ENCODE assay signal across 15 cellular contexts in the genomic region with DNA sequence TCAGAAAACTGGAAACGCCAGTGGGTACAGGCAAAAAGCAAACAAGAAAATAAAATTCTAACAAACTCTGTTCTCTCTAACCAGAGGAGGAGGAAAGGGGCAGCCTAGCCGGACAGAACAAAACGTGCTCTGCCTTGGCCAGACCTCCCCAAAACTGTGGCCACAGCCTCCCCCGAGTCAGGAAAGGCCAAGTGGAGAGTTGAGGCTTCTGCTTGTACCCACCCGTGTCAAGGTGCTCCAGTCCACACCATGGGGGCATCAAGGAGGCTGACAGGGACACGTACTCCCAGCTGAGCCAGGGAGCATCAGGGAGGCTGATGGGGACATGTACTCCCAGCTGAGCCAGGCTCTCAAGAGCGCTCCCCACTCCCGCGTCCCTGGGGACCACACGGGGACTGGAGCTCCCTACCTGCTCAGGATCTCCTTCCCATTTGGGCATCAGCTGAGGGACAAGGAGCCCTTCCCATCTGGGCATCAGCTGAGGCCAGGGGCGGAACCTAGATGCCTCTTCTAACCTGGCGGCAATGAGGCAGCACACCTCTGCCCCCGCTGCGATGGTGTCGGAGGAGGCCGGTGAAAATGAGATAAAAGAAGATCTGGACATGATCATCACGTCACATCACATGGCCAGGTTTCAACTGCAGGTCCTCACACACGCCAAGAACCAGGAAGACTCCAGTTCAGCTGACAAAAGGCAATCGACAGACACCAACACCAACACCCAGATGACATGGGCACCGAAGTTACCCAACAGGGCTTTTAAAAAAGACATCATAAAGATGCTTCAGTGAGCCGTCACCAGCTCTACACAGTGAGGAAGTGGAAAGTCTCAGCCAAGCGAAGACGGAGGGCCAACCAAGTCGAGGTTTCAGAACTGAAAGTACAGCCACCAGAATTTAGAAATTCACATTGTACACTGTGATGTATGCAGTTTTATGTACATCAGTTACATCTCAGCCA.
DNase-seq lines count a peak whose midpoint lies in the region; ATAC-seq and TF ChIP-seq lines count a peak whose summit lies in the region.
"Had no signal": no experiment of that assay in that cellular context is flagged by ENCODE, and none has a peak within 500 bp of the region (broad histone marks: within the 10 kb centered on the region; RNA-seq: fewer than 3 reads in every experiment).

No MANE protein-coding gene starts in this region.

- H3K4me1 ChIP-seq in spleen (peaks cover 0 to 14% (median 1%) of the 10 kb centered on the region in 6 donors), lower lobe of right lung (peaks cover 11% of the 10 kb centered on the region), left ventricle myocardium inferior (peaks cover under 1% of the 10 kb centered on the region)
- H3K4me1 ChIP-seq: esophagus squamous epithelium had no signal

- TF ChIP-seq CTCF in spleen (IDR thresholded peaks at IDR 0.05 in 8 of 11, conservative IDR thresholded peaks at IDR 0.05 in 3 of 11) (no peak), lower lobe of right lung (IDR thresholded peaks at IDR 0.05) (no peak), left ventricle myocardium inferior (IDR thresholded peaks at IDR 0.05; ENCODE audit: borderline replicate concordance) (no peak)

- 80 to 83% (median 81%) methylated on average over 23 to 24 of the region's 24 CpGs for WGBS in spleen, 5 donors

- H3K27ac Mint-ChIP-seq in activated CD4-positive, alpha-beta T cell treated with anti-CD3 and anti-CD28 coated beads, Interleukin-2, amount 10 ng/mL, durations not matched to agents 24 days and 14 days: peak overlapping the region; percentile 38
- H3K27ac Mint-ChIP-seq in activated T-helper 2 cell treated with anti-CD3 and anti-CD28 coated beads, Interferon-gamma antibody, Interleukin-2, Interleukin-4, amounts not matched to agents 10 μg/mL and 5 μg/mL and 100 μg/mL, durations not matched to agents 14 hours and 24 hours and 36 hours: peak overlapping the region; percentile 50
- H3K27ac Mint-ChIP-seq: dendritic cell treated with granulocyte-macrophage colony-stimulating factor and Interleukin-4, amounts not matched to agents 40 ng/mL and 50 ng/mL, for 4 days had no signal

- peaks cover 2% of the 10 kb centered on the region for H3K36me3 Mint-ChIP-seq in activated CD4-positive, alpha-beta T cell treated with anti-CD3 and anti-CD28 coated beads, Interleukin-2, amount 10 ng/mL, durations not matched to agents 24 days and 14 days (ENCODE audit: low read depth)
- H3K36me3 Mint-ChIP-seq in activated T-helper 2 cell treated with anti-CD3 and anti-CD28 coated beads, Interferon-gamma antibody, Interleukin-2, Interleukin-4, amounts not matched to agents 10 μg/mL and 5 μg/mL and 100 μg/mL, durations not matched to agents 14 hours and 24 hours and 36 hours (ENCODE audit: low read depth): no peaks in the 10 kb centered on the region

- no peaks in the 10 kb centered on the region for H3K9me3 Mint-ChIP-seq in activated CD4-positive, alpha-beta T cell treated with anti-CD3 and anti-CD28 coated beads, Interleukin-2, amount 10 ng/mL, durations not matched to agents 24 days and 14 days
- no peaks in the 10 kb centered on the region for H3K9me3 Mint-ChIP-seq in activated T-helper 2 cell treated with anti-CD3 and anti-CD28 coated beads, Interferon-gamma antibody, Interleukin-2, Interleukin-4, amounts not matched to agents 10 μg/mL and 5 μg/mL and 100 μg/mL, durations not matched to agents 14 hours and 24 hours and 36 hours
- H3K9me3 Mint-ChIP-seq: nephron had no signal

- DNase-seq in activated CD4-positive, alpha-beta T cell treated with anti-CD3 and anti-CD28 coated beads, Interleukin-2, amount 10 ng/mL, durations not matched to agents 24 days and 14 days: peak; percentile 77
- DNase-seq in activated CD4-positive, alpha-beta T cell treated with anti-CD3 and anti-CD28 coated beads, Interleukin-2, amount 50 U/mL, for 4 hours: no peak
- DNase-seq in NOMO-1 (lab: John Stamatoyannopoulos, UW; ENCODE audit: unreplicated experiment in 2 of 2) (peak; percentile 55 to 63), spleen (peak; percentile 74), lower lobe of right lung (no peak), NCI-H1105 (lab: John Stamatoyannopoulos, UW) (no peak), left ventricle myocardium inferior (no peak)
- peak; percentile 4 for DNase-seq in activated T-helper 2 cell treated with anti-CD3 and anti-CD28 coated beads, Interferon-gamma antibody, Interleukin-2, Interleukin-4, amounts not matched to agents 10 μg/mL and 5 μg/mL and 100 μg/mL, durations not matched to agents 14 hours and 24 hours and 36 hours (ENCODE audit: low spot score)
- DNase-seq: 8988T, esophagus squamous epithelium, left cardiac atrium, NCI-H1694 treated with DMSO at 0.1 percent for 48 hours, NCI-H748 treated with DMSO at 0.1 percent for 48 hours had no signal

- intact Hi-C loops in activated CD4-positive, alpha-beta T cell treated with anti-CD3 and anti-CD28 coated beads, Interleukin-2, amount 10 ng/mL, durations not matched to agents 24 days and 14 days (cut with micrococcal nuclease): loop anchor here (10.0 kb wide), 1 partner anchor 382 kb away; no protein-coding TSS in a partner anchor
- intact Hi-C loops in activated T-helper 2 cell treated with anti-CD3 and anti-CD28 coated beads, Interferon-gamma antibody, Interleukin-2, Interleukin-4, amounts not matched to agents 10 μg/mL and 5 μg/mL and 100 μg/mL, durations not matched to agents 14 hours and 24 hours and 36 hours (cut with micrococcal nuclease): no loop called here
- intact Hi-C loops in spleen (cut with DNase I; ENCODE audit: low total_unique reads): no loop called here
- intact Hi-C loops in lower lobe of right lung (cut with DNase I): no loop called here
- intact Hi-C loops in left ventricle myocardium inferior (cut with micrococcal nuclease): no loop called here

- no peaks in the 10 kb centered on the region for H3K27me3 Mint-ChIP-seq in activated CD4-positive, alpha-beta T cell treated with anti-CD3 and anti-CD28 coated beads, Interleukin-2, amount 10 ng/mL, durations not matched to agents 24 days and 14 days
- H3K27me3 Mint-ChIP-seq in activated T-helper 2 cell treated with anti-CD3 and anti-CD28 coated beads, Interferon-gamma antibody, Interleukin-2, Interleukin-4, amounts not matched to agents 10 μg/mL and 5 μg/mL and 100 μg/mL, durations not matched to agents 14 hours and 24 hours and 36 hours (ENCODE audit: low read depth): peaks cover 2% of the 10 kb centered on the region
- H3K27me3 Mint-ChIP-seq: dendritic cell treated with granulocyte-macrophage colony-stimulating factor and Interleukin-4, amounts not matched to agents 40 ng/mL and 50 ng/mL, for 4 days had no signal

- H3K36me3 ChIP-seq in spleen: no peaks in the 10 kb centered on the region
- no peaks in the 10 kb centered on the region for H3K36me3 ChIP-seq in lower lobe of right lung
- H3K36me3 ChIP-seq in left ventricle myocardium inferior: no peaks in the 10 kb centered on the region
- H3K36me3 ChIP-seq: esophagus squamous epithelium had no signal

- H3K4me3 Mint-ChIP-seq in activated CD4-positive, alpha-beta T cell treated with anti-CD3 and anti-CD28 coated beads, Interleukin-2, amount 10 ng/mL, durations not matched to agents 24 days and 14 days: peak overlapping the region; percentile 62
- no peak overlapping the region for H3K4me3 Mint-ChIP-seq in activated T-helper 2 cell treated with anti-CD3 and anti-CD28 coated beads, Interferon-gamma antibody, Interleukin-2, Interleukin-4, amounts not matched to agents 10 μg/mL and 5 μg/mL and 100 μg/mL, durations not matched to agents 14 hours and 24 hours and 36 hours (ENCODE audit: low read depth)
- H3K4me3 Mint-ChIP-seq: dendritic cell treated with granulocyte-macrophage colony-stimulating factor and Interleukin-4, amounts not matched to agents 40 ng/mL and 50 ng/mL, for 4 days; nephron had no signal

- H3K27ac ChIP-seq in spleen (peak overlapping the region in 5 of 8 donors; percentile 3 to 66 (median 59)), lower lobe of right lung (no peak overlapping the region), left ventricle myocardium inferior (replicated peaks) (no peak overlapping the region)
- H3K27ac ChIP-seq: esophagus squamous epithelium had no signal

- H3K9me3 ChIP-seq in spleen (no peaks in the 10 kb centered on the region), lower lobe of right lung (no peaks in the 10 kb centered on the region), left ventricle myocardium inferior (replicated peaks) (no peaks in the 10 kb centered on the region)
- H3K9me3 ChIP-seq: esophagus squamous epithelium had no signal

- H3K4me3 ChIP-seq in spleen (no peak overlapping the region), lower lobe of right lung (no peak overlapping the region), left ventricle myocardium inferior (no peak overlapping the region)
- H3K4me3 ChIP-seq: esophagus squamous epithelium had no signal

- H3K27me3 ChIP-seq in spleen (replicated peaks in 1 of 7) (no peaks in the 10 kb centered on the region), lower lobe of right lung (ENCODE audit: low read depth) (no peaks in the 10 kb centered on the region), left ventricle myocardium inferior (ENCODE audit: low read depth) (peaks cover 28% of the 10 kb centered on the region)

- no peak for TF ChIP-seq POLR2A in spleen (IDR thresholded peaks at IDR 0.05)

- peaks cover 10% of the 10 kb centered on the region for H3K4me1 Mint-ChIP-seq in activated CD4-positive, alpha-beta T cell treated with anti-CD3 and anti-CD28 coated beads, Interleukin-2, amount 10 ng/mL, durations not matched to agents 24 days and 14 days
- peaks cover 10% of the 10 kb centered on the region for H3K4me1 Mint-ChIP-seq in activated T-helper 2 cell treated with anti-CD3 and anti-CD28 coated beads, Interferon-gamma antibody, Interleukin-2, Interleukin-4, amounts not matched to agents 10 μg/mL and 5 μg/mL and 100 μg/mL, durations not matched to agents 14 hours and 24 hours and 36 hours (ENCODE audit: low read depth)

- no peak for ATAC-seq in lower lobe of right lung
- ATAC-seq: left cardiac atrium had no signal

Comparison
In these comparisons a context has a peak if more than half of its experiments do, and no peak if none do; other contexts are left out.
1. DNase-seq: peak in activated CD4-positive, alpha-beta T cell treated with anti-CD3 and anti-CD28 coated beads, Interleukin-2, amount 10 ng/mL, durations not matched to agents 24 days and 14 days (single experiment), NOMO-1 (2 of 2), activated T-helper 2 cell treated with anti-CD3 and anti-CD28 coated beads, Interferon-gamma antibody, Interleukin-2, Interleukin-4, amounts not matched to agents 10 μg/mL and 5 μg/mL and 100 μg/mL, durations not matched to agents 14 hours and 24 hours and 36 hours (single experiment) and spleen (single experiment); none in activated CD4-positive, alpha-beta T cell treated with anti-CD3 and anti-CD28 coated beads, Interleukin-2, amount 50 U/mL, for 4 hours (0 of 2), lower lobe of right lung (single experiment), NCI-H1105 (single experiment) and left ventricle myocardium inferior (single experiment).
2. H3K27ac ChIP-seq: peak in spleen (5 of 8); none in lower lobe of right lung (single experiment) and left ventricle myocardium inferior (single experiment).